Comparison of ENCODE assay signal across 8 cellular contexts in the genomic region with DNA sequence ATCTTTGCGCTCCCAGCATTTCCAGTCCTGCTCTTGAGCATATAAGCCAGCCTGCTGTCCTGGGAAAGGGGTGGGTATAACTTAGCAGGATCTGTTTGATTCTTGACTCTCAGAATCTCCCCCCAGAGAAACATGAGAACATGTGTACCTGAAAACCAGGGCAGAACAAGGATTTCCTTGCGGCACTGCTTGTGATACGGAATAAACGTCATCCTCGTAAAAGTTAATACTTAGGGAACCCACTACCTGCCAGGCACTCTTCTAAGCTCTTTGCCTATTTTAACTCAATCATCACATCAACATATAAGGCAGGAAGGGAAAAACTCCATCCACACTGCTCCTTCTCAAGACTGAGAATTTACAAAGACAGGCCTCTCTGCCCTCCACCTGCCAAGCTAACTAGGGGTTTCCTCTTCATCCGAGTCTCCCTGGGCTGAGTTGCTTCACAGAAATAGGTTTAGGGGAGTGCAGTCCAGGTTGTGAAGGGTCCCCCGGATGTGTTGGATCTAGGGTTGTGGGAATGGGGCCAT. TPM values are rescaled to one million over a fixed set of nuclear protein-coding genes. Genes with fewer than 3 reads are reported as not detected.
DNase-seq lines count a peak whose midpoint lies in the region; ATAC-seq and TF ChIP-seq lines count a peak whose summit lies in the region.

No MANE protein-coding gene starts in this region.

- H2AFZ ChIP-seq in MM.1S (ENCODE audit: low read length) = peak overlapping the region; percentile 56
- H2AFZ ChIP-seq in neural cell (ENCODE audit: low read depth, low read length) = no peak overlapping the region

- peak overlapping the region; percentile 69 for H3K4me3 ChIP-seq in MM.1S (ENCODE audit: low read length)
- peak overlapping the region; percentile 68 to 86 for H3K4me3 ChIP-seq in duodenal mucosa (ENCODE audit: low read depth in 1 of 2, low read length in 2 of 2)
- H3K4me3 ChIP-seq in neural cell (ENCODE audit: low read length) = peak overlapping the region; percentile 87

- H3K79me2 ChIP-seq in MM.1S (ENCODE audit: low read length) (peaks cover 14% of the 10 kb centered on the region), neural cell (replicated peaks; ENCODE audit: insufficient read depth, low read length) (no peaks in the 10 kb centered on the region)

- H3K9me3 Mint-ChIP-seq in CD14-positive monocyte = no peaks in the 10 kb centered on the region

- H4K20me1 ChIP-seq in MM.1S (ENCODE audit: insufficient read depth, low read length) = no peaks in the 10 kb centered on the region
- H4K20me1 ChIP-seq in neural cell (ENCODE audit: insufficient read depth) = no peaks in the 10 kb centered on the region

- H3K9ac ChIP-seq in MM.1S (ENCODE audit: low read length) = peak overlapping the region; percentile 90; the same call in 1 of the 2 replicates
- H3K9ac ChIP-seq in duodenal mucosa (ENCODE audit: low read depth in 1 of 2, low read length in 2 of 2) = peak overlapping the region; percentile 69 to 75
- H3K9ac ChIP-seq in neural cell (ENCODE audit: low read length) = peak overlapping the region; percentile 90

- H3K4me1 ChIP-seq in MM.1S (ENCODE audit: low read length) = no peaks in the 10 kb centered on the region
- H3K4me1 ChIP-seq in duodenal mucosa (ENCODE audit: control insufficient read depth in 1 of 2, insufficient read depth in 2 of 2, low read length in 2 of 2) = peaks cover 8 to 10% of the 10 kb centered on the region in 2 donors

- H3K36me3 ChIP-seq in MM.1S (replicated peaks; ENCODE audit: insufficient read depth, low read length) = no peaks in the 10 kb centered on the region
- H3K36me3 ChIP-seq in duodenal mucosa (ENCODE audit: control insufficient read depth in 1 of 2, insufficient read depth in 2 of 2, low read length in 2 of 2) = no peaks in the 10 kb centered on the region
- no peaks in the 10 kb centered on the region for H3K36me3 ChIP-seq in neural cell (ENCODE audit: insufficient read depth, low read length)

- H3K9me3 ChIP-seq in MM.1S (replicated peaks; ENCODE audit: insufficient read depth, low read length) (no peaks in the 10 kb centered on the region), duodenal mucosa (ENCODE audit: control insufficient read depth in 1 of 2, low read length in 2 of 2) (no peaks in the 10 kb centered on the region), neural cell (ENCODE audit: low read length) (no peaks in the 10 kb centered on the region)

- ATAC-seq in HG03025 (IDR thresholded peaks at IDR 0.05; ENCODE audit: low FRiP score, unreplicated experiment) = no peak

- H3K4me2 ChIP-seq in MM.1S (ENCODE audit: low read depth, low read length) (peak overlapping the region; percentile 100), neural cell (ENCODE audit: low read length) (peak overlapping the region; percentile 61)

- no peaks in the 10 kb centered on the region for H3K27me3 ChIP-seq in MM.1S (replicated peaks; ENCODE audit: insufficient read depth, low read length)
- no peaks in the 10 kb centered on the region for H3K27me3 ChIP-seq in duodenal mucosa (ENCODE audit: control insufficient read depth in 1 of 2, insufficient read depth in 2 of 2, low read length in 2 of 2)
- no peaks in the 10 kb centered on the region for H3K27me3 ChIP-seq in neural cell (ENCODE audit: insufficient read depth, low read depth, low read length)

- no peak for DNase-seq in CD14-positive monocyte (ENCODE audit: low spot score)
- peak; percentile 15 for DNase-seq in MM.1S
- DNase-seq in COR-L47 (lab: John Stamatoyannopoulos, UW) = no peak
- no peak for DNase-seq in NK-92 treated with Interleukin-12 subunit alpha and Interleukin-12 subunit beta, amount 100 ng/mL, for 24 hours (lab: John Stamatoyannopoulos, UW)
- DNase-seq in stimulated activated CD4-positive, alpha-beta T cell treated with anti-CD3 and anti-CD28 coated beads, Interleukin-12 subunit alpha, Interleukin-12 subunit beta, amount 100 ng/mL, for 4 hours = no peak

- H3K4me1 Mint-ChIP-seq in CD14-positive monocyte = peaks cover 16% of the 10 kb centered on the region

- H3K27me3 Mint-ChIP-seq in CD14-positive monocyte (ENCODE audit: low read depth in 3 of 3) = peaks cover 0 to 1% (median 0%) of the 10 kb centered on the region in 3 donors

- peaks cover 11 to 19% of the 10 kb centered on the region in 2 donors for H3K36me3 Mint-ChIP-seq in CD14-positive monocyte

- peak overlapping the region; percentile 16 to 91 (median 78) for H3K27ac Mint-ChIP-seq in CD14-positive monocyte

- no peak for TF ChIP-seq EP300 in neural cell (conservative IDR thresholded peaks at IDR 0.05; ENCODE audit: poor library complexity, severe bottlenecking)

- peak overlapping the region; percentile 81 to 84 for H3K4me3 Mint-ChIP-seq in CD14-positive monocyte

- H3K27ac ChIP-seq in MM.1S (ENCODE audit: low read length) (peak overlapping the region; percentile 2; the same call in 1 of the 2 replicates), duodenal mucosa (ENCODE audit: low read depth, low read length) (no peak overlapping the region), neural cell (ENCODE audit: low read length) (peak overlapping the region; percentile 76)

- H3K9me2 ChIP-seq in MM.1S (replicated peaks; ENCODE audit: insufficient read depth, low read length) (no peaks in the 10 kb centered on the region), neural cell (ENCODE audit: insufficient read depth, low read length) (no peaks in the 10 kb centered on the region)

- intact Hi-C loops in CD14-positive monocyte (cut with micrococcal nuclease) = loop anchor here in 1 of 2 donors (1.0 to 5.0 kb wide), 2 partner anchors 25 to 93 kb away; a partner anchor contains a TSS

- TF ChIP-seq RAD21 in neural cell (conservative IDR thresholded peaks at IDR 0.05) = no peak

- TF ChIP-seq CTCF in CD14-positive monocyte (IDR thresholded peaks at IDR 0.05) (no peak), MM.1S (IDR thresholded peaks at IDR 0.05; ENCODE audit: low read length) (no peak), neural cell (IDR thresholded peaks at IDR 0.05; ENCODE audit: poor library complexity, severe bottlenecking) (no peak)

- H3F3A ChIP-seq in MM.1S (ENCODE audit: insufficient read depth, low read length) (0 out of 2 replicates have a peak, but pooled peaks cover 5% of the 10 kb centered on the region), neural cell (ENCODE audit: insufficient read depth, low read length, poor library complexity, severe bottlenecking) (no peaks in the 10 kb centered on the region)

TF ChIP-seq in neural cell, 6 proteins besides CTCF, POLR2A, EP300 and RAD21:
- TF ChIP-seq TAF1 (IDR thresholded peaks at IDR 0.05; ENCODE audit: low read depth) = no peak
- TF ChIP-seq SMC3 (conservative IDR thresholded peaks at IDR 0.05; ENCODE audit: poor library complexity) = peak; percentile 16

RNA-seq across cellular contexts. Expression of a gene that starts 1.1 kb away (rescaled TPM):
- polyA plus RNA-seq in CD14-positive monocyte (1 to 10 TPM in 1 of 2 donors, under 1 TPM in 1; 0.88 to 1.2 TPM), neural cell (16.5 and 24.6 TPM in 2 replicates)
- 21.1 and 29.2 TPM in 2 replicates for polyA minus RNA-seq in neural cell

RNA-seq across cellular contexts. Expression of a gene that starts 23.7 kb away (rescaled TPM):
- polyA plus RNA-seq in CD14-positive monocyte (not detected), neural cell (38.7 and 68.9 TPM in 2 replicates)
- 127 and 161 TPM in 2 replicates for polyA minus RNA-seq in neural cell

RNA-seq across cellular contexts. Expression of a gene that starts 24.4 kb away (rescaled TPM):
- polyA plus RNA-seq in CD14-positive monocyte = 10 to 100 TPM; 26.4 to 28.3 TPM
- 98.3 and 99.0 TPM in 2 replicates for polyA plus RNA-seq in neural cell
- polyA minus RNA-seq in neural cell = 45.6 and 54.3 TPM in 2 replicates

RNA-seq across cellular contexts. Expression of a gene that starts 34.1 kb away (rescaled TPM):
- polyA plus RNA-seq in CD14-positive monocyte (not detected), neural cell (0.18 TPM in 1 of 2 replicates, not detected in the other)
- polyA minus RNA-seq in neural cell = not detected in 2 replicates

RNA-seq across cellular contexts. Expression of a gene that starts 54.5 kb away (rescaled TPM):
- polyA plus RNA-seq in CD14-positive monocyte = 10 to 100 TPM; 77.5 to 95.5 TPM
- polyA plus RNA-seq in neural cell = 38.0 and 64.8 TPM in 2 replicates
- 25.6 and 27.1 TPM in 2 replicates for polyA minus RNA-seq in neural cell

Comparison
In these comparisons a context has a peak if more than half of its experiments do, and no peak if none do; other contexts are left out.
1. RNA of a gene that starts 23.7 kb away (polyA plus RNA-seq): 38.7 to 68.9 TPM in neural cell; not detected in CD14-positive monocyte; every median in the first group is over 10 times any median in the second.
2. Peak in every context shown above with its lines, with median percentiles within 50 percentile points of each other: H3K4me3 ChIP-seq and H3K9ac ChIP-seq.